In genomic region chr1:42913426-42914091, GRCh38 we compare ENCODE assay signal across 8 cellular contexts. TPM values are rescaled to one million over a fixed set of nuclear protein-coding genes. Genes with fewer than 3 reads are reported as not detected.
DNase-seq lines count a peak whose midpoint lies in the region; ATAC-seq and TF ChIP-seq lines count a peak whose summit lies in the region.

No MANE protein-coding gene starts in this region.

- in situ Hi-C loops in KBM-7 (cut with MboI; ENCODE audit: low pct_unique_long_range_greater_than_20kb, low sequenced_read_pairs): no loop called here

- intact Hi-C loops in OCI-LY7 (cut with micrococcal nuclease; ENCODE audit: unreplicated experiment) (loop anchor here (1.0 to 2.0 kb wide), 2 partner anchors 135 to 160 kb away; no protein-coding TSS in a partner anchor), adrenal gland (cut with DNase I) (loop anchor here (5.0 kb wide), 1 partner anchor 159 kb away; no protein-coding TSS in a partner anchor), left ventricle myocardium superior (cut with micrococcal nuclease) (loop anchor here (5.0 kb wide), 1 partner anchor 159 kb away; no protein-coding TSS in a partner anchor)

- DNase-seq in Daoy (ENCODE audit: low read depth): peak; percentile 68
- peak; percentile 90 for DNase-seq in KBM-7
- DNase-seq in OCI-LY7 (ENCODE audit: low spot score): peak; percentile 82
- peak in 6 of 7 donors; percentile 42 to 81 (median 67) for DNase-seq in adrenal gland
- DNase-seq in left ventricle myocardium superior: no peak
- DNase-seq in renal cortical epithelial cell (ENCODE audit: low read depth): peak; percentile 82

- H3K4me1 ChIP-seq in OCI-LY7 (ENCODE audit: insufficient read depth, low read length, poor library complexity, severe bottlenecking) (no peaks in the 10 kb centered on the region), adrenal gland (replicated peaks in 1 of 2) (no peaks in the 10 kb centered on the region)

- no peaks in the 10 kb centered on the region for H3K79me2 ChIP-seq in OCI-LY7 (ENCODE audit: insufficient read depth, low read depth, low read length)

- TF ChIP-seq CTCF in OCI-LY7 (conservative IDR thresholded peaks at IDR 0.05; ENCODE audit: low read length) (peak; percentile 80), adrenal gland (IDR thresholded peaks at IDR 0.05) (peak; percentile 54 to 94 (median 84))

- no peak overlapping the region for H3K4me3 ChIP-seq in OCI-LY7 (ENCODE audit: low read depth, low read length, poor library complexity, severe bottlenecking)
- H3K4me3 ChIP-seq in adrenal gland: no peak overlapping the region

- H3K9me2 ChIP-seq in OCI-LY7 (ENCODE audit: insufficient read depth, low read length): no peaks in the 10 kb centered on the region; the same call in 1 of the 2 replicates

- H4K20me1 ChIP-seq in OCI-LY7 (ENCODE audit: insufficient read depth, low read length): no peaks in the 10 kb centered on the region

- 44 to 49% (median 47%) methylated on average over 5 of the region's 5 CpGs for WGBS in adrenal gland, 4 donors

- H3K27ac ChIP-seq in OCI-LY7 (ENCODE audit: low read depth, low read length, poor library complexity, severe bottlenecking): no peak overlapping the region
- no peak overlapping the region for H3K27ac ChIP-seq in adrenal gland

- no peak for TF ChIP-seq POLR2A in adrenal gland (IDR thresholded peaks at IDR 0.05)

- CTCF ChIA-PET in OCI-LY7 (lab: Charles Lee; ENCODE audit: unreplicated experiment): interaction anchor here (0.5 to 4.0 kb wide), 7 partner anchors 9 to 162 kb away, joined by 3 to 49 read pairs (median 4); no protein-coding TSS in a partner anchor

- no peak overlapping the region for H3K4me2 ChIP-seq in OCI-LY7 (ENCODE audit: low read length)

- no peaks in the 10 kb centered on the region for H3K27me3 ChIP-seq in adrenal gland

- H3K9me3 ChIP-seq in OCI-LY7 (ENCODE audit: low read length) (peaks cover 18% of the 10 kb centered on the region; the same call in 1 of the 2 replicates), adrenal gland (replicated peaks in 1 of 3) (no peaks in the 10 kb centered on the region)

- peak; percentile 56 for ATAC-seq in left ventricle myocardium superior
- ATAC-seq in GM21786 (IDR thresholded peaks at IDR 0.05; ENCODE audit: unreplicated experiment): no peak
- no peak for ATAC-seq in GM19023 (IDR thresholded peaks at IDR 0.05; ENCODE audit: unreplicated experiment)

- H2AFZ ChIP-seq in OCI-LY7 (ENCODE audit: low read length): no peak overlapping the region

- BruUV-seq in OCI-LY7 (replicated peaks; lab: Mats Ljungman, UMichigan): no TSS peak

- no peaks in the 10 kb centered on the region for H3K36me3 ChIP-seq in OCI-LY7 (ENCODE audit: insufficient read depth, low read length)
- no peaks in the 10 kb centered on the region for H3K36me3 ChIP-seq in adrenal gland (replicated peaks in 1 of 2)

- POLR2A ChIA-PET in OCI-LY7 (lab: Charles Lee): interaction anchor here (0.9 to 1.5 kb wide), 3 partner anchors 65 to 162 kb away, joined by 3 to 7 read pairs (median 3); partner anchors contain the start of genes C1orf50 and P3H1

RNA-seq across cellular contexts. Expression of gene SLC2A1, which starts 45.1 kb away (rescaled TPM):
- 193 and 305 TPM in 2 replicates for total RNA-seq in Daoy (2014; rRNA removed; shearing (Covaris generic))
- total RNA-seq in OCI-LY7 (2014; rRNA removed; shearing (Covaris generic)): 45.7 and 66.6 TPM in 2 replicates
- total RNA-seq in OCI-LY7 (2022): 78.9 and 93.4 TPM in 2 replicates
- 100 to 1,000 TPM in 1 of 8 donors, 10 to 100 TPM in 7; 15.4 to 123 (median 27.1) TPM for total RNA-seq in adrenal gland
- 10 to 100 TPM in 1 of 3 donors, 1 to 10 TPM in 2; 4.6 to 12.3 (median 9.3) TPM for polyA plus RNA-seq in adrenal gland
- 38.5 TPM for total RNA-seq in left ventricle myocardium superior
- 413 and 578 TPM in 2 replicates for total RNA-seq in renal cortical epithelial cell
